Comparison of ENCODE assay signal across 8 cellular contexts in genomic region chr11:61071208-61071681, GRCh38. TPM values are rescaled to one million over a fixed set of nuclear protein-coding genes. Genes with fewer than 3 reads are reported as not detected.
DNase-seq lines count a peak whose midpoint lies in the region; ATAC-seq lines count a peak whose summit lies in the region.

No MANE protein-coding gene starts in this region.

- ATAC-seq in left ventricle myocardium superior (no peak), HG03521 (IDR thresholded peaks at IDR 0.05; ENCODE audit: unreplicated experiment) (peak; percentile 76), HG03439 (IDR thresholded peaks at IDR 0.05; ENCODE audit: unreplicated experiment) (no peak)

- intact Hi-C loops in cardiac septum (cut with DNase I): no loop called here
- intact Hi-C loops in left ventricle myocardium superior (cut with micrococcal nuclease): no loop called here

- peak; percentile 46 for DNase-seq in cardiac septum (ENCODE audit: low spot score)
- DNase-seq in left ventricle myocardium superior: no peak
- DNase-seq in activated T-helper 9 cell treated with anti-CD3 and anti-CD28 coated beads, Interleukin-2, amount 50 U/mL, for 16 hours (ENCODE audit: low read depth): peak; percentile 39
- peak; percentile 37 for DNase-seq in stimulated activated CD8-positive, alpha-beta memory T cell treated with anti-CD3 and anti-CD28 coated beads, Interleukin-12 subunit alpha, Interleukin-12 subunit beta, amount 100 ng/mL, for 4 hours (ENCODE audit: low read depth)
- no peak for DNase-seq in SIG-M5 treated with dmso at 0.1 percent for 504 hours (lab: John Stamatoyannopoulos, UW; ENCODE audit: unreplicated experiment)
- no peak for DNase-seq in HT-29 (ENCODE audit: low spot score)

RNA-seq across cellular contexts. Expression of gene CD5, which starts 31.0 kb away (rescaled TPM):
- total RNA-seq in cardiac septum: not detected
- 0.07 TPM for total RNA-seq in left ventricle myocardium superior
- not detected in 2 replicates for total RNA-seq in HT-29 (2014; rRNA removed; shearing (Covaris generic))

Comparison
In these comparisons a context has a peak if more than half of its experiments do, and no peak if none do; other contexts are left out.
1. DNase-seq: peak in cardiac septum (single experiment), activated T-helper 9 cell treated with anti-CD3 and anti-CD28 coated beads, Interleukin-2, amount 50 U/mL, for 16 hours (single experiment) and stimulated activated CD8-positive, alpha-beta memory T cell treated with anti-CD3 and anti-CD28 coated beads, Interleukin-12 subunit alpha, Interleukin-12 subunit beta, amount 100 ng/mL, for 4 hours (single experiment); none in left ventricle myocardium superior (single experiment), SIG-M5 treated with dmso at 0.1 percent for 504 hours (single experiment) and HT-29 (single experiment).